16 cellular contexts compared by ENCODE assay signal in genomic region chr20:12414446-12415274, GRCh38.
DNase-seq lines count a peak whose midpoint lies in the region; ATAC-seq and TF ChIP-seq lines count a peak whose summit lies in the region.
"Had no signal": no experiment of that assay in that cellular context is flagged by ENCODE, and none has a peak within 500 bp of the region (broad histone marks: within the 10 kb centered on the region; RNA-seq: fewer than 3 reads in every experiment).

No MANE protein-coding gene starts in this region.

- peaks cover 7% of the 10 kb centered on the region for H3K9me3 Mint-ChIP-seq in Caco-2 (ENCODE audit: unreplicated experiment)

- CTCF ChIA-PET in RWPE1 (lab: Yijun Ruan, JAX) (no interaction called here), Caco-2 (lab: Charles Lee) (no interaction called here)

- H3K27me3 ChIP-seq in MG63 (no peaks in the 10 kb centered on the region), foreskin keratinocyte (no peaks in the 10 kb centered on the region), Caco-2 (replicated peaks; ENCODE audit: control insufficient read depth, insufficient read depth, low read length) (no peaks in the 10 kb centered on the region)
- H3K27me3 ChIP-seq: ovary had no signal

- H3K4me1 ChIP-seq in foreskin keratinocyte (peaks cover 12% of the 10 kb centered on the region), Caco-2 (no peaks in the 10 kb centered on the region)

- no peak overlapping the region for H3K27ac ChIP-seq in RWPE1
- H3K27ac ChIP-seq in foreskin keratinocyte, result peak overlapping the region; percentile 12
- H3K27ac ChIP-seq: ovary had no signal

- no peak for TF ChIP-seq CTCF in RWPE1 (conservative IDR thresholded peaks at IDR 0.05; ENCODE audit: low read depth)
- no peak for TF ChIP-seq CTCF in foreskin keratinocyte (conservative IDR thresholded peaks at IDR 0.05)
- TF ChIP-seq CTCF in Caco-2 (IDR thresholded peaks at IDR 0.05; ENCODE audit: insufficient read depth in 1 of 2, low read depth in 1 of 2, low read length in 1 of 2, severe bottlenecking in 1 of 2, unreplicated experiment in 1 of 2), result no peak

- H3K4me3 ChIP-seq in MG63, result peak overlapping the region; percentile 6
- H3K4me3 ChIP-seq in Caco-2 (ENCODE audit: low read depth, low read length), result no peak overlapping the region
- H3K4me3 ChIP-seq: GM12878, ovary had no signal

- no peaks in the 10 kb centered on the region for H3K36me3 ChIP-seq in MG63
- H3K36me3 ChIP-seq in Caco-2 (ENCODE audit: control insufficient read depth, insufficient read depth, low read length), result no peaks in the 10 kb centered on the region
- H3K36me3 ChIP-seq: ovary had no signal

- no peaks in the 10 kb centered on the region for H3K9me3 ChIP-seq in MG63
- 0 out of 2 replicates have a peak, but pooled peaks cover 4% of the 10 kb centered on the region for H3K9me3 ChIP-seq in Caco-2
- H3K9me3 ChIP-seq: ovary had no signal

- POLR2A ChIA-PET in RWPE1 (lab: Yijun Ruan, JAX; ENCODE audit: low non-redundant PET), result no interaction called here
- POLR2A ChIA-PET in Caco-2 (lab: Charles Lee), result no interaction called here

- peak; percentile 53 for DNase-seq in MG63
- DNase-seq in RWPE1 (ENCODE audit: low spot score), result peak; percentile 5
- DNase-seq in foreskin keratinocyte, result peak; percentile 29 to 58
- peak; percentile 53 for DNase-seq in pons (ENCODE audit: low spot score)
- no peak for DNase-seq in HK-2 (ENCODE audit: unreplicated experiment)
- DNase-seq in Caco-2, result no peak
- DNase-seq in NK-92 treated with Interleukin-12 subunit alpha and Interleukin-12 subunit beta, amount 100 ng/mL, for 24 hours (lab: John Stamatoyannopoulos, UW), result no peak
- DNase-seq: activated CD4-positive, alpha-beta T cell treated with anti-CD3 and anti-CD28 coated beads, Interleukin-2, amount 10 ng/mL, durations not matched to agents 7 days and 5 days; COR-L47; kidney glomerular epithelial cell; NCI-H345; ovary; stimulated activated CD4-positive, alpha-beta T cell treated with anti-CD3 and anti-CD28 coated beads, Interleukin-4, amount 100 ng/mL, for 4 hours; SW 1271 had no signal

- no peaks in the 10 kb centered on the region for H3K36me3 Mint-ChIP-seq in Caco-2 (ENCODE audit: insufficient read depth, unreplicated experiment)

- H3K27ac Mint-ChIP-seq in Caco-2 (ENCODE audit: unreplicated experiment), result no peak overlapping the region
- H3K27ac Mint-ChIP-seq: activated CD4-positive, alpha-beta T cell treated with anti-CD3 and anti-CD28 coated beads, Interleukin-2, amount 10 ng/mL, durations not matched to agents 7 days and 5 days had no signal

- no peak overlapping the region for H3K4me3 Mint-ChIP-seq in Caco-2 (ENCODE audit: unreplicated experiment)
- H3K4me3 Mint-ChIP-seq: activated CD4-positive, alpha-beta T cell treated with anti-CD3 and anti-CD28 coated beads, Interleukin-2, amount 10 ng/mL, durations not matched to agents 7 days and 5 days had no signal

- intact Hi-C loops in Caco-2 (cut with micrococcal nuclease; ENCODE audit: unreplicated experiment), result no loop called here

- H3K4me1 Mint-ChIP-seq in Caco-2 (ENCODE audit: low read depth, unreplicated experiment), result no peaks in the 10 kb centered on the region
- H3K4me1 Mint-ChIP-seq: activated CD4-positive, alpha-beta T cell treated with anti-CD3 and anti-CD28 coated beads, Interleukin-2, amount 10 ng/mL, durations not matched to agents 7 days and 5 days had no signal

- ATAC-seq in foreskin keratinocyte (peak; percentile 89), GM21576 (IDR thresholded peaks at IDR 0.05; ENCODE audit: unreplicated experiment) (no peak)
- ATAC-seq: GM12878 had no signal

- no peaks in the 10 kb centered on the region for H3K27me3 Mint-ChIP-seq in Caco-2 (ENCODE audit: insufficient read depth, unreplicated experiment)
- H3K27me3 Mint-ChIP-seq: activated CD4-positive, alpha-beta T cell treated with anti-CD3 and anti-CD28 coated beads, Interleukin-2, amount 10 ng/mL, durations not matched to agents 7 days and 5 days had no signal

- BruUV-seq in Caco-2 (replicated peaks; lab: Mats Ljungman, UMichigan), result no TSS peak

Comparison
In these comparisons a context has a peak if more than half of its experiments do, and no peak if none do; other contexts are left out.
1. DNase-seq: peak in MG63 (single experiment), RWPE1 (single experiment), foreskin keratinocyte (2 of 2) and pons (single experiment); none in HK-2 (single experiment), Caco-2 (0 of 2) and NK-92 treated with Interleukin-12 subunit alpha and Interleukin-12 subunit beta, amount 100 ng/mL, for 24 hours (single experiment).